18 cellular contexts compared by ENCODE assay signal in the genomic region with DNA sequence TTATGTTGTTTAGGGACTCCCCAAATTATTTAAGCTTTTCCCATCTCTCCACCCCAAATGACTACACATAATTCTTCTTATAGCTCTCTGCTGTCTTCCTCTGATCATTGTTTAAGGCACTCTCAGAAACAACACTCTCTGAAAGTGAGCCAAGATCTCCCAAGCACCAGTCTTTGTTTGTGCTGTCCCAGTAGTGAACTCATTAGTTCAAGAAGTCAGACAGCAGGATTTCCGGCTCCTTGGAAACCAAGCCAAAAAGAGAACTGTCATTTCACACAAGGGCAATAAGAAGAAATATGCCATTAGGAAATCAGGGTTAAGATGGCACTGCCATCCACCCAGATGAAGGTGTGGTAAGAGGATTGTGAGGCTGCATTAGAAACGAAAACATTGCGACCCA.
DNase-seq lines count a peak whose midpoint lies in the region; ATAC-seq, FAIRE-seq and TF ChIP-seq lines count a peak whose summit lies in the region.
"Had no signal": no experiment of that assay in that cellular context is flagged by ENCODE, and none has a peak within 500 bp of the region (broad histone marks: within the 10 kb centered on the region; RNA-seq: fewer than 3 reads in every experiment).

No MANE protein-coding gene starts in this region.

- no peak overlapping the region for H3K27ac Mint-ChIP-seq in astrocyte (ENCODE audit: unreplicated experiment)
- H3K27ac Mint-ChIP-seq: activated naive CD8-positive, alpha-beta T cell; stimulated activated naive B cell treated with anti-CD40 and anti-IgM and Interleukin-4, amounts not matched to agents 10 μg/mL and 1 μg/mL and 100 μg/mL, for 72 hours; T-helper 1 cell treated with Interleukin-12 subunit alpha and Interleukin-12 subunit beta and Interleukin-4 antibody, amounts not matched to agents 30 μg/mL and 1 μg/mL, for 36 hours had no signal

- no peaks in the 10 kb centered on the region for H4K20me1 ChIP-seq in astrocyte (ENCODE audit: insufficient read depth, low read length)

- no peak overlapping the region for H3K4me3 Mint-ChIP-seq in astrocyte (ENCODE audit: unreplicated experiment)
- H3K4me3 Mint-ChIP-seq: activated naive CD8-positive, alpha-beta T cell; stimulated activated naive B cell treated with anti-CD40 and anti-IgM and Interleukin-4, amounts not matched to agents 10 μg/mL and 1 μg/mL and 100 μg/mL, for 72 hours; T-helper 1 cell treated with Interleukin-12 subunit alpha and Interleukin-12 subunit beta and Interleukin-4 antibody, amounts not matched to agents 30 μg/mL and 1 μg/mL, for 36 hours had no signal

- no peak overlapping the region for H2AFZ ChIP-seq in astrocyte (ENCODE audit: low read depth, low read length)

- H3K36me3 ChIP-seq in astrocyte (ENCODE audit: insufficient read depth, low read length) (no peaks in the 10 kb centered on the region), left ventricle myocardium inferior (no peaks in the 10 kb centered on the region)
- H3K36me3 ChIP-seq: vagina had no signal

- H3K4me3 ChIP-seq in LNCaP clone FGC (ENCODE audit: low read depth, low read length) (no peak overlapping the region), astrocyte (ENCODE audit: insufficient read depth, low read depth, low read length) (no peak overlapping the region), left ventricle myocardium inferior (no peak overlapping the region)
- H3K4me3 ChIP-seq: psoas muscle, vagina had no signal

- H3K27me3 Mint-ChIP-seq in astrocyte (ENCODE audit: low read depth, unreplicated experiment): peaks cover 10% of the 10 kb centered on the region

- H3K36me3 Mint-ChIP-seq in astrocyte (ENCODE audit: low read depth, unreplicated experiment): no peaks in the 10 kb centered on the region
- H3K36me3 Mint-ChIP-seq: activated naive CD8-positive, alpha-beta T cell; stimulated activated naive B cell treated with anti-CD40 and anti-IgM and Interleukin-4, amounts not matched to agents 10 μg/mL and 1 μg/mL and 100 μg/mL, for 72 hours had no signal

- intact Hi-C loops in left ventricle myocardium inferior (cut with micrococcal nuclease): no loop called here

- no peaks in the 10 kb centered on the region for H3K9me3 Mint-ChIP-seq in astrocyte (ENCODE audit: unreplicated experiment)
- H3K9me3 Mint-ChIP-seq: stimulated activated naive B cell treated with anti-CD40 and anti-IgM and Interleukin-4, amounts not matched to agents 10 μg/mL and 1 μg/mL and 100 μg/mL, for 72 hours; T-helper 1 cell treated with Interleukin-12 subunit alpha and Interleukin-12 subunit beta and Interleukin-4 antibody, amounts not matched to agents 30 μg/mL and 1 μg/mL, for 36 hours had no signal

- peak overlapping the region; percentile 33 for H3K4me2 ChIP-seq in astrocyte (ENCODE audit: low read length)

- H3K27me3 ChIP-seq in astrocyte (ENCODE audit: insufficient read depth, low read length) (no peaks in the 10 kb centered on the region), left ventricle myocardium inferior (ENCODE audit: low read depth) (no peaks in the 10 kb centered on the region)
- H3K27me3 ChIP-seq: vagina had no signal

- no peaks in the 10 kb centered on the region for H3K79me2 ChIP-seq in astrocyte (ENCODE audit: insufficient read depth, low read length)

- H3K4me1 ChIP-seq in astrocyte (ENCODE audit: insufficient read depth, low read length) (peaks cover 23% of the 10 kb centered on the region), left ventricle myocardium inferior (peaks cover 63% of the 10 kb centered on the region)
- H3K4me1 ChIP-seq: psoas muscle had no signal

- FAIRE-seq in astrocyte (lab: Jason Lieb, UNC): no peak

- DNase-seq in LNCaP clone FGC (ENCODE audit: low read depth) (peak; percentile 46), astrocyte (ENCODE audit: low read depth) (peak; percentile 59), left ventricle myocardium inferior (no peak), pulmonary artery endothelial cell (ENCODE audit: low read depth, low spot score) (peak; percentile 82), DMS 273 (lab: John Stamatoyannopoulos, UW; ENCODE audit: unreplicated experiment) (no peak), omental fat pad (ENCODE audit: low spot score) (no peak), cerebellar nuclear complex (lab: John Stamatoyannopoulos, UW) (no peak)
- DNase-seq in effector CD8-positive, alpha-beta T cell (lab: John Stamatoyannopoulos, UW): no peak
- DNase-seq: activated CD4-positive, CD25-positive, alpha-beta regulatory T cell treated with anti-CD3 and anti-CD28 coated beads, Interleukin-2, amount 50 U/mL, for 72 hours; activated CD8-positive, alpha-beta memory T cell treated with anti-CD3 and anti-CD28 coated beads, Interleukin-2, amount 50 U/mL, for 4 hours; head of caudate nucleus; NCI-H1694 treated with DMSO at 0.1 percent for 48 hours; NCI-H524; psoas muscle; stimulated activated naive B cell treated with anti-CD40 and anti-IgM and Interleukin-4, amounts not matched to agents 10 μg/mL and 1 μg/mL and 100 μg/mL, for 72 hours had no signal

- H3K9me3 ChIP-seq in astrocyte (ENCODE audit: insufficient read depth, low read depth, low read length) (no peaks in the 10 kb centered on the region), left ventricle myocardium inferior (replicated peaks) (no peaks in the 10 kb centered on the region)
- H3K9me3 ChIP-seq: psoas muscle, vagina had no signal

- TF ChIP-seq CTCF in LNCaP clone FGC (IDR thresholded peaks at IDR 0.05; ENCODE audit: control insufficient read depth, extremely low read depth, insufficient read depth) (no peak), astrocyte (IDR thresholded peaks at IDR 0.05; ENCODE audit: insufficient read depth, low read depth, low read length) (no peak), left ventricle myocardium inferior (IDR thresholded peaks at IDR 0.05; ENCODE audit: borderline replicate concordance) (no peak), omental fat pad (IDR thresholded peaks at IDR 0.05) (no peak)

- no peak for ATAC-seq in omental fat pad (ENCODE audit: low FRiP score)
- ATAC-seq: psoas muscle; stimulated activated naive B cell treated with anti-CD40 and anti-IgM and Interleukin-4, amounts not matched to agents 10 μg/mL and 1 μg/mL and 100 μg/mL, for 72 hours had no signal

- H3K9ac ChIP-seq in astrocyte (ENCODE audit: low read length): no peak overlapping the region

- H3K27ac ChIP-seq in astrocyte (ENCODE audit: low read depth, low read length): no peak overlapping the region
- H3K27ac ChIP-seq in left ventricle myocardium inferior (replicated peaks): peak overlapping the region; percentile 28
- H3K27ac ChIP-seq: psoas muscle, vagina had no signal

- H3K4me1 Mint-ChIP-seq in astrocyte (ENCODE audit: low read depth, unreplicated experiment): peaks cover 9% of the 10 kb centered on the region

Comparison
In these comparisons a context has a peak if more than half of its experiments do, and no peak if none do; other contexts are left out.
1. DNase-seq: peak in LNCaP clone FGC (single experiment), astrocyte (single experiment) and pulmonary artery endothelial cell (single experiment); none in left ventricle myocardium inferior (single experiment), effector CD8-positive, alpha-beta T cell (single experiment), DMS 273 (single experiment), omental fat pad (single experiment) and cerebellar nuclear complex (0 of 2).